ENCODE assay signal across 8 cellular contexts in genomic region chr11:61187505-61188130, GRCh38. TPM values are rescaled to one million over a fixed set of nuclear protein-coding genes. Genes with fewer than 3 reads are reported as not detected.
DNase-seq lines count a peak whose midpoint lies in the region; ATAC-seq and TF ChIP-seq lines count a peak whose summit lies in the region.

No MANE protein-coding gene starts in this region.

- no peaks in the 10 kb centered on the region for H3K9me2 ChIP-seq in OCI-LY1 (ENCODE audit: low read depth, low read length)

- H2AFZ ChIP-seq in OCI-LY1 (ENCODE audit: low read length): no peak overlapping the region

- H3K4me1 ChIP-seq in OCI-LY1 (ENCODE audit: insufficient read depth, low read length, severe bottlenecking): no peaks in the 10 kb centered on the region

- H3K27me3 ChIP-seq in OCI-LY1 (ENCODE audit: insufficient read depth, low read length): no peaks in the 10 kb centered on the region; the same call in 1 of the 2 replicates

- TF ChIP-seq POLR2A in erythroblast (IDR thresholded peaks at IDR 0.05; ENCODE audit: low read length): no peak

- H3K79me2 ChIP-seq in OCI-LY1 (ENCODE audit: insufficient read depth, low read length): no peaks in the 10 kb centered on the region

- H3K4me3 ChIP-seq in OCI-LY1 (ENCODE audit: low read depth, low read length, poor library complexity, severe bottlenecking): no peak overlapping the region

- H3K9ac ChIP-seq in OCI-LY1 (ENCODE audit: low read length): no peak overlapping the region

- H3K4me3 Mint-ChIP-seq in naive B cell: no peak overlapping the region

- peaks cover 3 to 8% (median 4%) of the 10 kb centered on the region in 3 donors for H3K27me3 Mint-ChIP-seq in naive B cell

- H3K9me3 Mint-ChIP-seq in naive B cell: peaks cover 0 to 4% (median 0%) of the 10 kb centered on the region in 7 donors

- H3F3A ChIP-seq in OCI-LY1 (ENCODE audit: insufficient read depth, low read length): no peaks in the 10 kb centered on the region

- no peaks in the 10 kb centered on the region for H3K36me3 ChIP-seq in OCI-LY1 (ENCODE audit: insufficient read depth, low read length)

- H3K27ac ChIP-seq in OCI-LY1 (ENCODE audit: low read depth, low read length, poor library complexity, severe bottlenecking): no peak overlapping the region

- peak overlapping the region in 3 of 6 donors; percentile 54 to 81 (median 74) for H3K27ac Mint-ChIP-seq in naive B cell

- ATAC-seq in naive B cell (ENCODE audit: low read depth in 2 of 2) (peak; percentile 86 to 97), GM19397 (IDR thresholded peaks at IDR 0.05; ENCODE audit: unreplicated experiment) (no peak)

- no peaks in the 10 kb centered on the region for H3K36me3 Mint-ChIP-seq in naive B cell

- in situ Hi-C loops in KBM-7 (cut with MboI; ENCODE audit: low pct_unique_long_range_greater_than_20kb, low sequenced_read_pairs): loop anchor here (25.0 kb wide), 1 partner anchor 475 kb away; the partner anchor contains the start of gene MS4A18

- peak; percentile 89 for TF ChIP-seq CTCF in OCI-LY1 (IDR thresholded peaks at IDR 0.05; ENCODE audit: low read length)

- peaks cover 4 to 5% (median 5%) of the 10 kb centered on the region in 3 donors for H3K4me1 Mint-ChIP-seq in naive B cell

- peaks cover 5% of the 10 kb centered on the region; the same call in 1 of the 2 replicates for H3K9me3 ChIP-seq in OCI-LY1 (ENCODE audit: low read length)

- no peak overlapping the region for H3K4me2 ChIP-seq in OCI-LY1 (ENCODE audit: low read length)

- DNase-seq in DMS79 (lab: John Stamatoyannopoulos, UW) (peak; percentile 60), KBM-7 (peak; percentile 83), erythroblast (lab: John Stamatoyannopoulos, UW) (peak; percentile 81 to 90), naive B cell (peak; percentile 74)
- peak; percentile 91 for DNase-seq in activated CD8-positive, alpha-beta memory T cell treated with anti-CD3 and anti-CD28 coated beads, Interleukin-2, amount 50 U/mL, for 48 hours
- DNase-seq in stimulated activated CD8-positive, alpha-beta memory T cell treated with anti-CD3 and anti-CD28 coated beads, Interleukin-7, amount 100 ng/mL, for 24 hours (ENCODE audit: low read depth): peak; percentile 73

- H4K20me1 ChIP-seq in OCI-LY1 (ENCODE audit: insufficient read depth, low read length): no peaks in the 10 kb centered on the region

RNA-seq across cellular contexts. Expression of gene PGA3, which starts 15.7 kb away (rescaled TPM):
- polyA plus RNA-seq in naive B cell (ENCODE audit: low read depth in 6 of 6): not detected

RNA-seq across cellular contexts. Expression of gene VPS37C, which starts 26.4 kb away (rescaled TPM):
- polyA plus RNA-seq in naive B cell (ENCODE audit: low read depth in 6 of 6): 1 to 10 TPM; 1.0 to 4.6 (median 2.4) TPM

RNA-seq across cellular contexts. Expression of gene PGA4, which starts 34.5 kb away (rescaled TPM):
- under 1 TPM in 1 of 6 donors, not detected in 5; 0.17 TPM for polyA plus RNA-seq in naive B cell (ENCODE audit: low read depth in 6 of 6)

RNA-seq across cellular contexts. Expression of gene PGA5, which starts 53.4 kb away (rescaled TPM):
- not detected for polyA plus RNA-seq in naive B cell (ENCODE audit: low read depth in 6 of 6)
